8 cellular contexts compared by ENCODE assay signal in genomic region chr4:105060628-105061027, GRCh38.
DNase-seq lines count a peak whose midpoint lies in the region; ATAC-seq lines count a peak whose summit lies in the region.

No MANE protein-coding gene starts in this region.

- peak; percentile 75 to 79 for ATAC-seq in activated T-cell treated with anti-CD3 and anti-CD28 coated beads, Interleukin-2, amount 50 U/mL, for 72 hours (replicated peaks in 1 of 2)
- peak; percentile 88 for ATAC-seq in HG02981 (IDR thresholded peaks at IDR 0.05; ENCODE audit: unreplicated experiment)

- no peaks in the 10 kb centered on the region for H3K36me3 Mint-ChIP-seq in activated T-cell treated with anti-CD3 and anti-CD28 coated beads, Interleukin-2, amount 50 U/mL, for 72 hours (ENCODE audit: insufficient read depth in 2 of 2)

- peak; percentile 42 to 52 for DNase-seq in activated T-cell treated with anti-CD3 and anti-CD28 coated beads, Interleukin-2, amount 50 U/mL, for 72 hours
- DNase-seq in activated T-cell treated with anti-CD3 and anti-CD28 coated beads for 4 hours (no peak), SIG-M5 (lab: John Stamatoyannopoulos, UW) (peak; percentile 96), glomerular visceral epithelial cell (ENCODE audit: extremely low spot score) (peak; percentile 72), ecto neural progenitor cell (ENCODE audit: low spot score) (no peak), amniotic stem cell (lab: John Stamatoyannopoulos, UW) (no peak), nucleus accumbens (lab: John Stamatoyannopoulos, UW) (no peak)

- peaks cover 7% of the 10 kb centered on the region for H3K27me3 Mint-ChIP-seq in activated T-cell treated with anti-CD3 and anti-CD28 coated beads, Interleukin-2, amount 50 U/mL, for 72 hours (ENCODE audit: low read depth)

- peaks cover 62% of the 10 kb centered on the region for H3K4me1 Mint-ChIP-seq in activated T-cell treated with anti-CD3 and anti-CD28 coated beads, Interleukin-2, amount 50 U/mL, for 72 hours (ENCODE audit: low read depth)

- no peaks in the 10 kb centered on the region for H3K9me3 Mint-ChIP-seq in activated T-cell treated with anti-CD3 and anti-CD28 coated beads, Interleukin-2, amount 50 U/mL, for 72 hours

- peak overlapping the region; percentile 71 to 81 for H3K4me3 Mint-ChIP-seq in activated T-cell treated with anti-CD3 and anti-CD28 coated beads, Interleukin-2, amount 50 U/mL, for 72 hours

- H3K27ac Mint-ChIP-seq in activated T-cell treated with anti-CD3 and anti-CD28 coated beads, Interleukin-2, amount 50 U/mL, for 72 hours: peak overlapping the region; percentile 86

Comparison
In these comparisons a context has a peak if more than half of its experiments do, and no peak if none do; other contexts are left out.
1. DNase-seq: peak in activated T-cell treated with anti-CD3 and anti-CD28 coated beads, Interleukin-2, amount 50 U/mL, for 72 hours (2 of 2), SIG-M5 (single experiment) and glomerular visceral epithelial cell (single experiment); none in activated T-cell treated with anti-CD3 and anti-CD28 coated beads for 4 hours (single experiment), ecto neural progenitor cell (single experiment), amniotic stem cell (single experiment) and nucleus accumbens (0 of 56).